ENCODE assay signal across 11 cellular contexts in genomic region chr14:100215330-100215885, GRCh38. TPM values are rescaled to one million over a fixed set of nuclear protein-coding genes. Genes with fewer than 3 reads are reported as not detected.
DNase-seq lines count a peak whose midpoint lies in the region; ATAC-seq and TF ChIP-seq lines count a peak whose summit lies in the region.
"Had no signal": no experiment of that assay in that cellular context is flagged by ENCODE, and none has a peak within 500 bp of the region (broad histone marks: within the 10 kb centered on the region; RNA-seq: fewer than 3 reads in every experiment).

No MANE protein-coding gene starts in this region.

- H3K9me2 ChIP-seq in GM23338 (ENCODE audit: insufficient read depth): no peaks in the 10 kb centered on the region

- TF ChIP-seq CTCF in 22Rv1 (IDR thresholded peaks at IDR 0.05) (no peak), GM23338 (conservative IDR thresholded peaks at IDR 0.05; ENCODE audit: low read depth in 2 of 2) (no peak), breast epithelium (IDR thresholded peaks at IDR 0.05) (no peak), neural crest cell (conservative IDR thresholded peaks at IDR 0.05) (no peak)

- intact Hi-C loops in breast epithelium (cut with DNase I; ENCODE audit: low total_unique reads): no loop called here

- peak overlapping the region; percentile 90 for H3K27ac ChIP-seq in 22Rv1
- peak overlapping the region; percentile 97 for H3K27ac ChIP-seq in GM23338 (ENCODE audit: low read depth)
- peak overlapping the region; percentile 97 to 99 for H3K27ac ChIP-seq in breast epithelium

- H3K9me3 ChIP-seq in breast epithelium: no peaks in the 10 kb centered on the region

- H3K27me3 Mint-ChIP-seq in GM23338 (ENCODE audit: insufficient read depth, low read depth, poor library complexity) (peaks cover 6% of the 10 kb centered on the region), neural crest cell (ENCODE audit: low read depth) (no peaks in the 10 kb centered on the region)

- no peaks in the 10 kb centered on the region; the same call in 1 of the 2 replicates for H4K20me1 ChIP-seq in GM23338 (replicated peaks; ENCODE audit: insufficient read depth)

- peak overlapping the region; percentile 87; the same call in 1 of the 2 replicates for H3K4me3 ChIP-seq in GM23338
- H3K4me3 ChIP-seq in breast epithelium: no peak overlapping the region

- POLR2A ChIA-PET in HEK293T (lab: Yijun Ruan, JAX): interaction anchor here (0.9 to 3.1 kb wide), 4 partner anchors 9 to 22 kb away, joined by 3 to 19 read pairs (median 12); no protein-coding TSS in a partner anchor

- H3K9me3 Mint-ChIP-seq in GM23338 (no peaks in the 10 kb centered on the region), neural crest cell (no peaks in the 10 kb centered on the region)

- no peaks in the 10 kb centered on the region for H3K27me3 ChIP-seq in GM23338 (ENCODE audit: insufficient read depth)
- no peaks in the 10 kb centered on the region for H3K27me3 ChIP-seq in breast epithelium

- H3F3A ChIP-seq in GM23338 (replicated peaks; ENCODE audit: low read depth): peaks cover 14% of the 10 kb centered on the region

- H3K4me2 ChIP-seq in GM23338: peak overlapping the region; percentile 81

- H3K4me1 ChIP-seq in GM23338 (ENCODE audit: insufficient read depth) (peaks cover 17% of the 10 kb centered on the region), breast epithelium (no peaks in the 10 kb centered on the region)

- H3K36me3 ChIP-seq in GM23338 (ENCODE audit: insufficient read depth): no peaks in the 10 kb centered on the region; the same call in 1 of the 2 replicates
- no peaks in the 10 kb centered on the region for H3K36me3 ChIP-seq in breast epithelium

- CTCF ChIA-PET in HEK293T (lab: Yijun Ruan, JAX): interaction anchor here (1.0 kb wide), 1 partner anchor 19 kb away, joined by 3 read pairs; no protein-coding TSS in a partner anchor

- H3K4me1 Mint-ChIP-seq in GM23338 (peaks cover 20% of the 10 kb centered on the region), neural crest cell (peaks cover 32% of the 10 kb centered on the region)

- ATAC-seq in GM23338: no peak

- H3K79me2 ChIP-seq in GM23338 (replicated peaks; ENCODE audit: insufficient read depth): peaks cover 47% of the 10 kb centered on the region

- DNase-seq in GM23338 (ENCODE audit: low spot score) (no peak), breast epithelium (ENCODE audit: low spot score in 2 of 2) (no peak), neural crest cell (ENCODE audit: low read depth, low spot score) (no peak), HEK293T (ENCODE audit: extremely low spot score) (no peak), DMS53 treated with DMSO at 0.1 percent for 48 hours (lab: John Stamatoyannopoulos, UW; ENCODE audit: unreplicated experiment) (no peak), NCI-H748 treated with DMSO at 0.1 percent for 48 hours (lab: John Stamatoyannopoulos, UW) (no peak), NCI-H446 treated with DMSO at 0.1 percent for 48 hours (lab: John Stamatoyannopoulos, UW) (no peak)
- DNase-seq: COR-L47, NCI-H2107, SHP77 had no signal

- no peak for TF ChIP-seq POLR2A in breast epithelium (IDR thresholded peaks at IDR 0.05)

- peak overlapping the region; percentile 95; the same call in 1 of the 2 replicates for H3K27ac Mint-ChIP-seq in GM23338
- no peak overlapping the region for H3K27ac Mint-ChIP-seq in neural crest cell (ENCODE audit: unreplicated experiment)

- H3K36me3 Mint-ChIP-seq in GM23338 (ENCODE audit: low read depth) (no peaks in the 10 kb centered on the region), neural crest cell (ENCODE audit: low read depth) (no peaks in the 10 kb centered on the region)

- H2AFZ ChIP-seq in GM23338: no peak overlapping the region

- peak overlapping the region; percentile 73; the same call in 1 of the 3 replicates for H3K4me3 Mint-ChIP-seq in GM23338
- H3K4me3 Mint-ChIP-seq in neural crest cell: peak overlapping the region; percentile 39

TF ChIP-seq in GM23338, 12 proteins besides CTCF, POLR2A, EP300 and RAD21 (continues in another document):
- TF ChIP-seq NANOG (IDR thresholded peaks at IDR 0.05; ENCODE audit: borderline replicate concordance) (no peak), ZNF114 (CRISPR knock-in tag; IDR thresholded peaks at IDR 0.05) (no peak), EZH2 (IDR thresholded peaks at IDR 0.05; ENCODE audit: low read depth, unreplicated experiment) (no peak), REST (IDR thresholded peaks at IDR 0.05; ENCODE audit: unreplicated experiment) (no peak), JUNB (IDR thresholded peaks at IDR 0.05; ENCODE audit: unreplicated experiment) (no peak)

TF ChIP-seq in HEK293T, 16 proteins besides CTCF, POLR2A, EP300 and RAD21:
- no peak for TF ChIP-seq LEF1 (IDR thresholded peaks at IDR 0.05; ENCODE audit: borderline replicate concordance)
- no peak for TF ChIP-seq ZNF384 (IDR thresholded peaks at IDR 0.05)
- no peak for TF ChIP-seq FOXK2 (IDR thresholded peaks at IDR 0.05)
- TF ChIP-seq NFRKB (IDR thresholded peaks at IDR 0.05): no peak
- no peak for TF ChIP-seq L3MBTL2 (conservative IDR thresholded peaks at IDR 0.05)
- no peak for TF ChIP-seq HDGF (IDR thresholded peaks at IDR 0.05; ENCODE audit: borderline replicate concordance)
- no peak for TF ChIP-seq FOXA1 (IDR thresholded peaks at IDR 0.05)
- no peak for TF ChIP-seq PKNOX1 (IDR thresholded peaks at IDR 0.05)
- TF ChIP-seq SP1 (IDR thresholded peaks at IDR 0.05): no peak
- TF ChIP-seq ARNT (IDR thresholded peaks at IDR 0.05): no peak
- no peak for TF ChIP-seq SUZ12 (IDR thresholded peaks at IDR 0.05)
- TF ChIP-seq FOXM1 (IDR thresholded peaks at IDR 0.05; ENCODE audit: borderline replicate concordance): no peak
- TF ChIP-seq TARDBP (IDR thresholded peaks at IDR 0.05): no peak
- TF ChIP-seq BHLHE40 (IDR thresholded peaks at IDR 0.05; ENCODE audit: borderline replicate concordance): no peak
- TF ChIP-seq CTBP1 (IDR thresholded peaks at IDR 0.05; ENCODE audit: borderline replicate concordance): no peak
- TF ChIP-seq ELF4 (IDR thresholded peaks at IDR 0.05): no peak

RNA-seq across cellular contexts. Expression of gene YY1, which starts 23.5 kb away (rescaled TPM):
- total RNA-seq in GM23338 (2014; rRNA removed; shearing (Covaris generic)): 79.5 and 88.2 TPM in 2 replicates
- polyA plus RNA-seq in GM23338 (2016; fragmentation: Nextera tagmentation; extraction: Ambion mirVana): 126 and 128 TPM in 2 replicates
- 10 to 100 TPM; 46.2 to 61.2 (median 50.6) TPM for total RNA-seq in breast epithelium
- 72.0 and 79.9 TPM in 2 replicates for total RNA-seq in neural crest cell

RNA-seq across cellular contexts. Expression of gene DEGS2, which starts 56.0 kb away (rescaled TPM):
- 0.35 and 0.63 TPM in 2 replicates for total RNA-seq in GM23338 (2014; rRNA removed; shearing (Covaris generic))
- polyA plus RNA-seq in GM23338 (2016; fragmentation: Nextera tagmentation; extraction: Ambion mirVana): 1.0 and 2.2 TPM in 2 replicates
- total RNA-seq in breast epithelium: 10 to 100 TPM in 2 of 3 donors, 1 to 10 TPM in 1; 1.1 to 12.0 (median 10.2) TPM
- 0.11 TPM in 1 of 2 replicates, not detected in the other for total RNA-seq in neural crest cell
